ENCODE assay signal across 9 cellular contexts in genomic region chr5:148829248-148829594, GRCh38. TPM values are rescaled to one million over a fixed set of nuclear protein-coding genes. Genes with fewer than 3 reads are reported as not detected.
DNase-seq lines count a peak whose midpoint lies in the region; ATAC-seq and TF ChIP-seq lines count a peak whose summit lies in the region.
"Had no signal": no experiment of that assay in that cellular context is flagged by ENCODE, and none has a peak within 500 bp of the region (broad histone marks: within the 10 kb centered on the region; RNA-seq: fewer than 3 reads in every experiment).

No MANE protein-coding gene starts in this region.

- H3K4me1 ChIP-seq in heart right ventricle (peaks cover 0 to 94% (median 61%) of the 10 kb centered on the region in 9 donors), colonic mucosa (no peaks in the 10 kb centered on the region), muscle layer of colon (ENCODE audit: insufficient read depth, low read length) (peaks cover 43% of the 10 kb centered on the region), upper lobe of left lung (peaks cover 43 to 81% (median 50%) of the 10 kb centered on the region in 4 donors), Peyer's patch (peaks cover 0 to 19% (median 12%) of the 10 kb centered on the region in 4 donors)

- TF ChIP-seq POLR2A in upper lobe of left lung (IDR thresholded peaks at IDR 0.05) (no peak), Peyer's patch (IDR thresholded peaks at IDR 0.05) (no peak)

- H3K9me3 ChIP-seq in heart right ventricle (no peaks in the 10 kb centered on the region), colonic mucosa (no peaks in the 10 kb centered on the region), muscle layer of colon (ENCODE audit: low read length) (no peaks in the 10 kb centered on the region), upper lobe of left lung (no peaks in the 10 kb centered on the region), Peyer's patch (no peaks in the 10 kb centered on the region)

- H3K4me3 ChIP-seq in heart right ventricle (peak overlapping the region; percentile 47 to 76 (median 68)), colonic mucosa (peak overlapping the region; percentile 2), muscle layer of colon (ENCODE audit: low read depth in 1 of 2, low read length in 2 of 2) (peak overlapping the region in 1 of 2 donors; percentile 84), upper lobe of left lung (peak overlapping the region; percentile 53 to 79 (median 67)), Peyer's patch (peak overlapping the region in 2 of 4 donors; percentile 57 to 62)

- peak overlapping the region in 8 of 10 donors; percentile 50 to 97 (median 94) for H3K27ac ChIP-seq in heart right ventricle
- no peak overlapping the region for H3K27ac ChIP-seq in colonic mucosa
- peak overlapping the region; percentile 59 for H3K27ac ChIP-seq in muscle layer of colon (ENCODE audit: low read depth, low read length)
- peak overlapping the region; percentile 89 to 99 (median 92) for H3K27ac ChIP-seq in upper lobe of left lung
- H3K27ac ChIP-seq in Peyer's patch: peak overlapping the region in 2 of 4 donors; percentile 22 to 51

- 39 to 54% methylated on average over 3 of the region's 3 CpGs for WGBS in heart right ventricle, 2 donors
- WGBS in upper lobe of left lung, 2 donors: 43 to 52% methylated on average over 3 of the region's 3 CpGs

- intact Hi-C loops in heart right ventricle (cut with DNase I) (loop anchor here in 8 of 10 donors (2.0 to 10.0 kb wide), 14 partner anchors 33 to 286 kb away; no protein-coding TSS in a partner anchor), left ventricle myocardium superior (cut with micrococcal nuclease) (loop anchor here (10.0 kb wide), 1 partner anchor 126 kb away; no protein-coding TSS in a partner anchor), colonic mucosa (cut with DNase I) (no loop called here)

- TF ChIP-seq EP300 in upper lobe of left lung (IDR thresholded peaks at IDR 0.05): no peak

- H3K9ac ChIP-seq in colonic mucosa (ENCODE audit: low read depth in 2 of 2, low read length in 2 of 2) (no peak overlapping the region), muscle layer of colon (ENCODE audit: low read length) (no peak overlapping the region)

- H3K27me3 ChIP-seq in heart right ventricle (no peaks in the 10 kb centered on the region), colonic mucosa (no peaks in the 10 kb centered on the region), muscle layer of colon (ENCODE audit: control insufficient read depth in 1 of 2, insufficient read depth in 2 of 2, low read length in 2 of 2) (no peaks in the 10 kb centered on the region), upper lobe of left lung (no peaks in the 10 kb centered on the region), Peyer's patch (no peaks in the 10 kb centered on the region)

- H3K36me3 ChIP-seq in heart right ventricle (no peaks in the 10 kb centered on the region), colonic mucosa (no peaks in the 10 kb centered on the region), muscle layer of colon (ENCODE audit: insufficient read depth, low read length) (no peaks in the 10 kb centered on the region), upper lobe of left lung (peaks cover 0 to 3% (median 0%) of the 10 kb centered on the region in 4 donors), Peyer's patch (no peaks in the 10 kb centered on the region)

- TF ChIP-seq CTCF in heart right ventricle (IDR thresholded peaks at IDR 0.05): no peak
- no peak for TF ChIP-seq CTCF in colonic mucosa (IDR thresholded peaks at IDR 0.05)
- no peak for TF ChIP-seq CTCF in upper lobe of left lung (IDR thresholded peaks at IDR 0.05)
- TF ChIP-seq CTCF in Peyer's patch (IDR thresholded peaks at IDR 0.05): no peak

- DNase-seq in heart right ventricle (no peak), left ventricle myocardium superior (no peak), colonic mucosa (no peak), upper lobe of left lung (no peak), Peyer's patch (no peak), DMS79 treated with DMSO at 0.1 percent for 48 hours (lab: John Stamatoyannopoulos, UW) (no peak)
- DNase-seq: NCI-H526 treated with DMSO at 0.1 percent for 48 hours had no signal

- ATAC-seq in heart right ventricle (no peak), left ventricle myocardium superior (no peak), upper lobe of left lung (ENCODE audit: low FRiP score in 2 of 2) (no peak), HG02623 (IDR thresholded peaks at IDR 0.05; ENCODE audit: unreplicated experiment) (no peak)

RNA-seq across cellular contexts. Expression of gene ADRB2, which starts 2.8 kb away (rescaled TPM):
- total RNA-seq in heart right ventricle (1 to 10 TPM; 3.5 to 7.8 (median 4.5) TPM), left ventricle myocardium superior (5.4 TPM), colonic mucosa (1 to 10 TPM in 1 of 2 donors, under 1 TPM in 1; 0.94 to 1.2 TPM), upper lobe of left lung (10 to 100 TPM; 22.4 to 77.4 (median 34.2) TPM), Peyer's patch (1 to 10 TPM in 2 of 4 donors, under 1 TPM in 2; 0.53 to 7.4 (median 1.7) TPM)
- polyA plus RNA-seq in heart right ventricle: 1 to 10 TPM; 1.8 to 2.3 TPM
